In the genomic region with DNA sequence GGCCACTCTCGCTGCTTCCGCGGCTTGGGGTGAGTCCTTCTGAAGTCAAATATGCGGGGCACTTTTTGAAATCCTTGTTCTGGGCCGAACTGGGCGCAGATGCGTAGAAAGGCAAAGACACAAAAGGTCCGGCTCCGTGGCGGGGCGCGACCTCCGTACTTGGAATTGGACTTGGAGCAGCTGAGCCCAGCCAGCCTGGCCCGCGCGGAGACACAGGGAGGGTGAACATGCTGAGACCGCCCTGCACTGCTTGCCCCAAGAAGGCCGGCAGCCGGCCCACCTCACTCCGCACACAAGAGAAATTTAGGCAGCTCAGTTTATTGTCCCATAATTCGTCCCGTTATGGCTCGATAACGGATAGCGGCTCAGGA, we compare ENCODE assay signal across 21 cellular contexts.
DNase-seq lines count a peak whose midpoint lies in the region; ATAC-seq and TF ChIP-seq lines count a peak whose summit lies in the region.
"Had no signal": no experiment of that assay in that cellular context is flagged by ENCODE, and none has a peak within 500 bp of the region (broad histone marks: within the 10 kb centered on the region; RNA-seq: fewer than 3 reads in every experiment).

No MANE protein-coding gene starts in this region.

- no peak overlapping the region for H3K27ac Mint-ChIP-seq in WTC11

- DNase-seq in WTC11 (ENCODE audit: low spot score), result no peak
- DNase-seq in left ventricle myocardium superior, result peak; percentile 82
- no peak for DNase-seq in mesendoderm
- DNase-seq in testis, result peak; percentile 16
- DNase-seq in NCI-H69 (lab: John Stamatoyannopoulos, UW), result no peak
- no peak for DNase-seq in mucosa of gallbladder (ENCODE audit: low spot score)
- DNase-seq in HT-29 (ENCODE audit: low spot score), result no peak
- DNase-seq: activated CD4-positive, alpha-beta T cell treated with anti-CD3 and anti-CD28 coated beads for 1 hour; activated CD8-positive, alpha-beta memory T cell treated with anti-CD3 and anti-CD28 coated beads, Interleukin-2, amount 50 U/mL, for 4 hours; activated gamma-delta T cell treated with Interleukin-2 at 50 U/mL for 16 hours; erythroblast; Kasumi-1; NCI-H1417 treated with DMSO at 0.1 percent for 48 hours; NK-92 treated with Interleukin-12 subunit alpha and Interleukin-12 subunit beta, amount 100 ng/mL, for 24 hours; SHP77; stimulated activated CD4-positive, alpha-beta T cell treated with anti-CD3 and anti-CD28 coated beads, Interleukin-2, amount 100 ng/mL, for 24 hours; T-helper 2 cell had no signal

- H4K5ac ChIP-seq in mesendoderm (ENCODE audit: low read length), result no peak overlapping the region

- H3K4me1 ChIP-seq in mesendoderm (ENCODE audit: control insufficient read depth, low read depth, low read length) (no peaks in the 10 kb centered on the region), testis (no peaks in the 10 kb centered on the region)
- H3K4me1 ChIP-seq: ascending aorta, colonic mucosa had no signal

- WGBS in mesendoderm (ENCODE audit: extremely low coverage, insufficient coverage, low lambda C conversion rate), result no CpG with 5 or more reads among the region's 25 CpGs
- 20 to 49% methylated on average over 1 to 25 of the region's 25 CpGs for WGBS in testis, 2 donors

- H2BK5ac ChIP-seq in mesendoderm (ENCODE audit: low read length), result no peak overlapping the region

- H3K4me3 ChIP-seq in mesendoderm (ENCODE audit: low read length), result no peak overlapping the region
- peak overlapping the region in 1 of 2 donors; percentile 20 for H3K4me3 ChIP-seq in testis
- H3K4me3 ChIP-seq: ascending aorta, colonic mucosa, GM12878 had no signal

- H4K8ac ChIP-seq in mesendoderm (ENCODE audit: low read depth, low read length), result no peak overlapping the region

- CTCF ChIA-PET in WTC11 (lab: Charles Lee), result interaction anchor here (1.0 kb wide), 2 partner anchors 48 to 138 kb away, joined by 3 read pairs; no protein-coding TSS in a partner anchor

- no peak overlapping the region for H2AK5ac ChIP-seq in mesendoderm (ENCODE audit: low read length)

- no peak overlapping the region for H2BK120ac ChIP-seq in mesendoderm (ENCODE audit: low read depth, low read length)

- H3K4me2 ChIP-seq in mesendoderm (ENCODE audit: low read length), result peak overlapping the region; percentile 3

- H3K27ac ChIP-seq in mesendoderm (ENCODE audit: low read depth, low read length), result no peak overlapping the region
- H3K27ac ChIP-seq in testis, result no peak overlapping the region
- H3K27ac ChIP-seq: ascending aorta, colonic mucosa had no signal

- H3K4me3 Mint-ChIP-seq in WTC11, result peak overlapping the region; percentile 75

- H3K27me3 ChIP-seq in mesendoderm (ENCODE audit: insufficient read depth, low read length, poor library complexity) (no peaks in the 10 kb centered on the region), testis (no peaks in the 10 kb centered on the region)
- H3K27me3 ChIP-seq: ascending aorta, colonic mucosa had no signal

- peak overlapping the region; percentile 74 for H3K56ac ChIP-seq in mesendoderm (ENCODE audit: low read length)

- H3K9ac ChIP-seq in mesendoderm (ENCODE audit: low read length), result peak overlapping the region; percentile 32

- no peak overlapping the region for H2BK15ac ChIP-seq in mesendoderm (replicated peaks; ENCODE audit: low read depth)

- no peak overlapping the region for H3K4ac ChIP-seq in mesendoderm (ENCODE audit: low read depth, low read length)

- H3K36me3 Mint-ChIP-seq in WTC11, result no peaks in the 10 kb centered on the region

- H3K23ac ChIP-seq in mesendoderm (ENCODE audit: low read length), result no peak overlapping the region

- intact Hi-C loops in left ventricle myocardium superior (cut with micrococcal nuclease) (no loop called here), testis (cut with DNase I; ENCODE audit: low total_unique reads) (no loop called here)

- H3K27me3 Mint-ChIP-seq in WTC11 (ENCODE audit: low read depth), result peaks cover 54% of the 10 kb centered on the region

- TF ChIP-seq CTCF in WTC11 (IDR thresholded peaks at IDR 0.05) (no peak), testis (IDR thresholded peaks at IDR 0.05) (no peak)

- no peak for TF ChIP-seq POLR2A in testis (IDR thresholded peaks at IDR 0.05)

- no peaks in the 10 kb centered on the region for H3K9me3 ChIP-seq in testis
- H3K9me3 ChIP-seq: ascending aorta, colonic mucosa had no signal

- H3K79me1 ChIP-seq in mesendoderm (ENCODE audit: low read length), result no peaks in the 10 kb centered on the region

- no peaks in the 10 kb centered on the region for H3K9me3 Mint-ChIP-seq in WTC11

- ATAC-seq in WTC11, result peak; percentile 60
- peak; percentile 84 for ATAC-seq in left ventricle myocardium superior
- ATAC-seq in HG03469 (IDR thresholded peaks at IDR 0.05; ENCODE audit: unreplicated experiment), result no peak
- ATAC-seq: GM12878 had no signal

- H3K79me2 ChIP-seq in mesendoderm (ENCODE audit: control insufficient read depth, insufficient read depth, low read length), result no peaks in the 10 kb centered on the region

- H3K18ac ChIP-seq in mesendoderm (ENCODE audit: low read length), result no peak overlapping the region

- H3K4me1 Mint-ChIP-seq in WTC11, result peaks cover 7% of the 10 kb centered on the region; the same call in 1 of the 2 replicates

- H3K36me3 ChIP-seq in mesendoderm (ENCODE audit: control insufficient read depth, insufficient read depth, low read length), result no peaks in the 10 kb centered on the region
- H3K36me3 ChIP-seq in testis (ENCODE audit: low read depth, missing control alignments), result no peaks in the 10 kb centered on the region
- H3K36me3 ChIP-seq: ascending aorta, colonic mucosa had no signal

- POLR2A ChIA-PET in WTC11 (lab: Charles Lee), result no interaction called here

TF ChIP-seq in WTC11, 78 proteins besides CTCF, POLR2A, EP300 and RAD21 (continues in another document):
- TF ChIP-seq ZNF121 (CRISPR knock-in tag; IDR thresholded peaks at IDR 0.05) (no peak), PREB (CRISPR knock-in tag; IDR thresholded peaks at IDR 0.05; ENCODE audit: borderline replicate concordance) (no peak), SMAD3 (CRISPR knock-in tag; IDR thresholded peaks at IDR 0.05; ENCODE audit: borderline replicate concordance) (no peak), TEAD1 (CRISPR knock-in tag; IDR thresholded peaks at IDR 0.05) (no peak), ZNF425 (CRISPR knock-in tag; conservative IDR thresholded peaks at IDR 0.05) (no peak), GTF2I (CRISPR knock-in tag; conservative IDR thresholded peaks at IDR 0.05) (no peak)
- TF ChIP-seq, protein P1, sequence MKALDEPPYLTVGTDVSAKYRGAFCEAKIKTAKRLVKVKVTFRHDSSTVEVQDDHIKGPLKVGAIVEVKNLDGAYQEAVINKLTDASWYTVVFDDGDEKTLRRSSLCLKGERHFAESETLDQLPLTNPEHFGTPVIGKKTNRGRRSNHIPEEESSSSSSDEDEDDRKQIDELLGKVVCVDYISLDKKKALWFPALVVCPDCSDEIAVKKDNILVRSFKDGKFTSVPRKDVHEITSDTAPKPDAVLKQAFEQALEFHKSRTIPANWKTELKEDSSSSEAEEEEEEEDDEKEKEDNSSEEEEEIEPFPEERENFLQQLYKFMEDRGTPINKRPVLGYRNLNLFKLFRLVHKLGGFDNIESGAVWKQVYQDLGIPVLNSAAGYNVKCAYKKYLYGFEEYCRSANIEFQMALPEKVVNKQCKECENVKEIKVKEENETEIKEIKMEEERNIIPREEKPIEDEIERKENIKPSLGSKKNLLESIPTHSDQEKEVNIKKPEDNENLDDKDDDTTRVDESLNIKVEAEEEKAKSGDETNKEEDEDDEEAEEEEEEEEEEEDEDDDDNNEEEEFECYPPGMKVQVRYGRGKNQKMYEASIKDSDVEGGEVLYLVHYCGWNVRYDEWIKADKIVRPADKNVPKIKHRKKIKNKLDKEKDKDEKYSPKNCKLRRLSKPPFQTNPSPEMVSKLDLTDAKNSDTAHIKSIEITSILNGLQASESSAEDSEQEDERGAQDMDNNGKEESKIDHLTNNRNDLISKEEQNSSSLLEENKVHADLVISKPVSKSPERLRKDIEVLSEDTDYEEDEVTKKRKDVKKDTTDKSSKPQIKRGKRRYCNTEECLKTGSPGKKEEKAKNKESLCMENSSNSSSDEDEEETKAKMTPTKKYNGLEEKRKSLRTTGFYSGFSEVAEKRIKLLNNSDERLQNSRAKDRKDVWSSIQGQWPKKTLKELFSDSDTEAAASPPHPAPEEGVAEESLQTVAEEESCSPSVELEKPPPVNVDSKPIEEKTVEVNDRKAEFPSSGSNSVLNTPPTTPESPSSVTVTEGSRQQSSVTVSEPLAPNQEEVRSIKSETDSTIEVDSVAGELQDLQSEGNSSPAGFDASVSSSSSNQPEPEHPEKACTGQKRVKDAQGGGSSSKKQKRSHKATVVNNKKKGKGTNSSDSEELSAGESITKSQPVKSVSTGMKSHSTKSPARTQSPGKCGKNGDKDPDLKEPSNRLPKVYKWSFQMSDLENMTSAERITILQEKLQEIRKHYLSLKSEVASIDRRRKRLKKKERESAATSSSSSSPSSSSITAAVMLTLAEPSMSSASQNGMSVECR (CRISPR knock-in tag; IDR thresholded peaks at IDR 0.05; ENCODE audit: borderline replicate concordance), result no peak

Comparison
In these comparisons a context has a peak if more than half of its experiments do, and no peak if none do; other contexts are left out.
1. DNase-seq: peak in left ventricle myocardium superior (single experiment) and testis (single experiment); none in WTC11 (single experiment), mesendoderm (single experiment), NCI-H69 (single experiment), mucosa of gallbladder (single experiment) and HT-29 (single experiment).